ENCODE assay signal across 1 cellular context in genomic region chr1:94962745-94963265, GRCh38.
TF ChIP-seq lines count a peak whose summit lies in the region.

No MANE protein-coding gene starts in this region.

TF ChIP-seq in HepG2, 621 proteins besides CTCF, POLR2A, EP300 and RAD21 (continued from another document and continues in another):
- TF ChIP-seq ATF6 (CRISPR knock-in tag; conservative IDR thresholded peaks at IDR 0.05) (no peak), SKI (IDR thresholded peaks at IDR 0.05; ENCODE audit: partially characterized antibody) (peak; percentile 49), ZNF614 (CRISPR knock-in tag; IDR thresholded peaks at IDR 0.05; ENCODE audit: borderline replicate concordance) (0 out of 2 replicates have a peak, but pooled peaks have one; percentile 55), ZNF891 (CRISPR knock-in tag; IDR thresholded peaks at IDR 0.05) (no peak), STAT5B (CRISPR knock-in tag; IDR thresholded peaks at IDR 0.05) (peak; percentile 31; the same call in 1 of the 2 replicates), KAT7 (CRISPR knock-in tag; IDR thresholded peaks at IDR 0.05; ENCODE audit: borderline replicate concordance) (no peak), JUN (CRISPR knock-in tag; IDR thresholded peaks at IDR 0.05) (no peak), YEATS4 (CRISPR knock-in tag; IDR thresholded peaks at IDR 0.05; ENCODE audit: borderline replicate concordance) (peak; percentile 69; the same call in 1 of the 2 replicates), FOSL1 (CRISPR knock-in tag; IDR thresholded peaks at IDR 0.05; ENCODE audit: borderline replicate concordance) (no peak), ZNF350 (CRISPR knock-in tag; IDR thresholded peaks at IDR 0.05; ENCODE audit: borderline replicate concordance, low read depth) (no peak), HDAC2 (CRISPR knock-in tag; IDR thresholded peaks at IDR 0.05) (peak; percentile 87), BRCA1 (CRISPR knock-in tag; IDR thresholded peaks at IDR 0.05) (no peak), ZNF720 (CRISPR knock-in tag; IDR thresholded peaks at IDR 0.05) (no peak), ATF7 (IDR thresholded peaks at IDR 0.05) (peak; percentile 79), ATF7 (CRISPR knock-in tag; IDR thresholded peaks at IDR 0.05) (peak; percentile 72; the same call in 1 of the 2 replicates), SNAPC2 (CRISPR knock-in tag; IDR thresholded peaks at IDR 0.05) (no peak), NR2C2 (CRISPR knock-in tag; IDR thresholded peaks at IDR 0.05; ENCODE audit: borderline replicate concordance) (peak; percentile 61), ZNF34 (CRISPR knock-in tag; IDR thresholded peaks at IDR 0.05; ENCODE audit: borderline replicate concordance) (no peak), ZBTB25 (CRISPR knock-in tag; IDR thresholded peaks at IDR 0.05) (0 out of 2 replicates have a peak, but pooled peaks have one; percentile 31), ZNF562 (CRISPR knock-in tag; IDR thresholded peaks at IDR 0.05; ENCODE audit: borderline replicate concordance) (no peak), ZNF672 (CRISPR knock-in tag; IDR thresholded peaks at IDR 0.05) (no peak), SOX13 (IDR thresholded peaks at IDR 0.05) (no peak), SOX13 (CRISPR knock-in tag; conservative IDR thresholded peaks at IDR 0.05 in 1 of 2, IDR thresholded peaks at IDR 0.05 in 1 of 2) (peak in 1 of 2 experiments; percentile 63; a peak in 2 of 4 replicates), ADNP (CRISPR knock-in tag; IDR thresholded peaks at IDR 0.05) (no peak), ZSCAN25 (CRISPR knock-in tag; IDR thresholded peaks at IDR 0.05) (no peak), IKZF4 (CRISPR knock-in tag; IDR thresholded peaks at IDR 0.05; ENCODE audit: borderline replicate concordance, low read depth, not compliant biosample characterization) (no peak), SMAD1 (CRISPR knock-in tag; IDR thresholded peaks at IDR 0.05; ENCODE audit: borderline replicate concordance, low read depth) (no peak), ELF3 (CRISPR knock-in tag; IDR thresholded peaks at IDR 0.05) (peak; percentile 75), DDIT3 (CRISPR knock-in tag; IDR thresholded peaks at IDR 0.05) (no peak), ZNF33B (CRISPR knock-in tag; IDR thresholded peaks at IDR 0.05) (no peak), TP53 (CRISPR knock-in tag; conservative IDR thresholded peaks at IDR 0.05) (no peak), FOXP1 (IDR thresholded peaks at IDR 0.05) (no peak), FOXP1 (CRISPR knock-in tag; IDR thresholded peaks at IDR 0.05) (peak; percentile 75; the same call in 1 of the 2 replicates), ZNF124 (CRISPR knock-in tag; IDR thresholded peaks at IDR 0.05) (peak; percentile 67; the same call in 1 of the 2 replicates), ZNF615 (CRISPR knock-in tag; IDR thresholded peaks at IDR 0.05; ENCODE audit: borderline replicate concordance) (no peak), PHB2 (IDR thresholded peaks at IDR 0.05; ENCODE audit: partially characterized antibody) (no peak), BCLAF1 (IDR thresholded peaks at IDR 0.05) (no peak), RCOR2 (CRISPR knock-in tag; IDR thresholded peaks at IDR 0.05) (peak; percentile 81), ZNF292 (CRISPR knock-in tag; IDR thresholded peaks at IDR 0.05; ENCODE audit: borderline replicate concordance, low read depth) (peak; percentile 61; the same call in 1 of the 2 replicates), RXRB (CRISPR knock-in tag; IDR thresholded peaks at IDR 0.05; ENCODE audit: borderline replicate concordance) (peak; percentile 82), ZNF749 (CRISPR knock-in tag; IDR thresholded peaks at IDR 0.05; ENCODE audit: borderline replicate concordance) (no peak), ZNF451 (CRISPR knock-in tag; IDR thresholded peaks at IDR 0.05) (no peak), PAXIP1 (CRISPR knock-in tag; conservative IDR thresholded peaks at IDR 0.05) (peak; percentile 95), MIER3 (CRISPR knock-in tag; IDR thresholded peaks at IDR 0.05; ENCODE audit: borderline replicate concordance) (peak; percentile 66; the same call in 1 of the 2 replicates), ZNF317 (CRISPR knock-in tag; IDR thresholded peaks at IDR 0.05) (no peak), FIP1L1 (IDR thresholded peaks at IDR 0.05; ENCODE audit: borderline replicate concordance, insufficient read depth, low read depth, low read length) (no peak), ZBTB21 (CRISPR knock-in tag; IDR thresholded peaks at IDR 0.05) (peak; percentile 82), MXD4 (CRISPR knock-in tag; IDR thresholded peaks at IDR 0.05) (peak; percentile 34; the same call in 1 of the 2 replicates), ZBTB46 (CRISPR knock-in tag; IDR thresholded peaks at IDR 0.05; ENCODE audit: borderline replicate concordance) (no peak), ZNF296 (CRISPR knock-in tag; conservative IDR thresholded peaks at IDR 0.05) (no peak), IRX3 (CRISPR knock-in tag; IDR thresholded peaks at IDR 0.05; ENCODE audit: borderline replicate concordance, low read depth) (0 out of 2 replicates have a peak, but pooled peaks have one; percentile 57), NR2F1 (CRISPR knock-in tag; IDR thresholded peaks at IDR 0.05) (peak; percentile 23 to 41; a peak in 2 of 4 replicates), HNRNPUL1 (IDR thresholded peaks at IDR 0.05; ENCODE audit: low read depth, low read length) (no peak), ZNF431 (CRISPR knock-in tag; IDR thresholded peaks at IDR 0.05; ENCODE audit: borderline replicate concordance, low read depth) (no peak), GMEB2 (CRISPR knock-in tag; IDR thresholded peaks at IDR 0.05; ENCODE audit: low read depth) (no peak)
